1 cellular context compared by ENCODE assay signal in genomic region chr1:150634839-150635622, GRCh38.
TF ChIP-seq lines count a peak whose summit lies in the region.

No MANE protein-coding gene starts in this region.

TF ChIP-seq in K562, 482 proteins besides CTCF, POLR2A, EP300 and RAD21 (continued from another document):
- TF ChIP-seq ZNF354B (CRISPR knock-in tag; IDR thresholded peaks at IDR 0.05) (peak; percentile 24; the same call in 1 of the 2 replicates), ZNF592 (IDR thresholded peaks at IDR 0.05) (peak; percentile 97), ZNF639 (CRISPR knock-in tag; conservative IDR thresholded peaks at IDR 0.05 in 1 of 2, IDR thresholded peaks at IDR 0.05 in 1 of 2) (peak in 1 of 2 experiments; percentile 56; a peak in 2 of 4 replicates)
